In the genomic region with DNA sequence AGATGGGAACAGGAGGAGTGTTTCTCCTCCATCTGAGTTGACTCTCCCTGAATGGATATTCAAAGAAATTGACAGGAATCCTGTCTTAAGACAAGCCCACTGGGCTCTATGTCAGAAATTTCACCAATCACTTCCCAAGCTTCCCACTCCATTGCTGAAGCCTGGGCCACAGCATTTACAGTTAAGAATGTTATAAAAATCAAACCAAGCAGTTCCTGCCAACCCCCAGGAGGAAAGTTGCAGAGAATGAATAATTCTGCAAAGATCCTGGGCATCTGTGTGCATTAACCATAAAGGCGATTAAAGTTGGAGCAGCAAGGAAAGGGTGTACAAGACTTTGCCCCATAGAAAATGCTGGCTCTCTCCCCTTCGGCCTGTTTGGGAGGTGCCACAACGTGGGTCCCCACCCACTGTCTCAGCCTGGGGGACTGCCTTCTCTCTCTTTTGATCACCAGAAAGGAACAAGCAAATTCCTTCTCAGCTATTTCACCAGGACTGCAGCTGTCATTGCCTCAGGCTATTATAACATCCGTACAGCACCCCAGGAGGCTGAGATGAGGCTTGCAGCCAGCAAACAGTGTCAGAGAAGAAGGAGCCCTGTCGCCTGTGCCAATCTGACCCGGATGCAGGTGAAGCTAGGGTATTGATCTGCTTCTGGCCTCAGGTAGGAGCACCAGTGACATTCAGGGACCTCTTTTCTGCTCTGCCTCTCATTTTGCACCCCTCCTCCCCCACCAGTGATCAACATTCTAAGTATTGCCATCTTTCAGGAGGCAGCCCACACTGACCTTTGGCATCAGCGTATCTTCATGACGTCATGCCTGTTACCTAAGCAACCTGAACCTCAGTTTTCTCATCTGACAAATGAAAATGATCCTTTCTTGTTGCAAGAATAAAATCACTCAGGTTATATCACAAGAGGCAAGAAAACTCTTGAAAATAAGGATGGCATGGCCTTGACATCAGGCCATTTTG, we compare ENCODE assay signal across 8 cellular contexts.
A peak's percentile ranks its signal among the peaks of the same experiment; 100 is the strongest.
DNase-seq lines count a peak whose midpoint lies in the region; ATAC-seq and TF ChIP-seq lines count a peak whose summit lies in the region.

No MANE protein-coding gene starts in this region.

- peak; percentile 33 for DNase-seq in DMS53 treated with DMSO at 0.1 percent for 48 hours (lab: John Stamatoyannopoulos, UW; ENCODE audit: unreplicated experiment)
- DNase-seq in NCI-H2029 treated with DMSO at 0.1 percent for 48 hours (lab: John Stamatoyannopoulos, UW), result peak; percentile 21
- peak; percentile 28 to 81 for DNase-seq in T47D (ENCODE audit: low read depth in 1 of 2, low spot score in 1 of 2)
- DNase-seq in activated T-cell treated with anti-CD3 and anti-CD28 coated beads, Interleukin-2, amount 50 U/mL, for 4 hours, result no peak
- no peak for DNase-seq in activated CD4-positive, alpha-beta T cell treated with anti-CD3 and anti-CD28 coated beads for 48 hours
- no peak for DNase-seq in NCI-H1048 (lab: John Stamatoyannopoulos, UW)

- in situ Hi-C loops in T47D (cut with HindIII; ENCODE audit: low pct_unique_long_range_greater_than_20kb, low sequenced_read_pairs), result no loop called here

- peaks cover 15% of the 10 kb centered on the region for H3K9me3 Mint-ChIP-seq in nephron
- H3K9me3 Mint-ChIP-seq in activated T-cell treated with anti-CD3 and anti-CD28 coated beads, Interleukin-2, amount 50 U/mL, for 4 hours, result no peaks in the 10 kb centered on the region

- peak in 2 of 3 experiments; percentile 17 to 32 for TF ChIP-seq CTCF in nephron (IDR thresholded peaks at IDR 0.05; ENCODE audit: unreplicated experiment in 3 of 3)

- peak overlapping the region in 2 of 3 experiments; percentile 52 to 69 for H3K27ac Mint-ChIP-seq in nephron

- H3K27me3 Mint-ChIP-seq in nephron (ENCODE audit: low read depth), result peaks cover 9% of the 10 kb centered on the region
- peaks cover 16% of the 10 kb centered on the region for H3K27me3 Mint-ChIP-seq in activated T-cell treated with anti-CD3 and anti-CD28 coated beads, Interleukin-2, amount 50 U/mL, for 4 hours (ENCODE audit: low read depth)

- no peak overlapping the region for H3K4me3 Mint-ChIP-seq in nephron
- H3K4me3 Mint-ChIP-seq in activated T-cell treated with anti-CD3 and anti-CD28 coated beads, Interleukin-2, amount 50 U/mL, for 4 hours, result no peak overlapping the region

- H3K4me1 Mint-ChIP-seq in nephron, result peaks cover 25% of the 10 kb centered on the region
- no peaks in the 10 kb centered on the region for H3K4me1 Mint-ChIP-seq in activated T-cell treated with anti-CD3 and anti-CD28 coated beads, Interleukin-2, amount 50 U/mL, for 4 hours (ENCODE audit: low read depth)

- no peaks in the 10 kb centered on the region for H3K36me3 Mint-ChIP-seq in nephron (ENCODE audit: low read depth)
- no peaks in the 10 kb centered on the region for H3K36me3 Mint-ChIP-seq in activated T-cell treated with anti-CD3 and anti-CD28 coated beads, Interleukin-2, amount 50 U/mL, for 4 hours (ENCODE audit: insufficient read depth)

- no peak for ATAC-seq in activated T-cell treated with anti-CD3 and anti-CD28 coated beads, Interleukin-2, amount 50 U/mL, for 4 hours
- ATAC-seq in GM21423 (IDR thresholded peaks at IDR 0.05; ENCODE audit: unreplicated experiment), result no peak

Comparison
In these comparisons a context has a peak if more than half of its experiments do, and no peak if none do; other contexts are left out.
1. DNase-seq: peak in DMS53 treated with DMSO at 0.1 percent for 48 hours (single experiment), NCI-H2029 treated with DMSO at 0.1 percent for 48 hours (single experiment) and T47D (2 of 2); none in activated T-cell treated with anti-CD3 and anti-CD28 coated beads, Interleukin-2, amount 50 U/mL, for 4 hours (single experiment), activated CD4-positive, alpha-beta T cell treated with anti-CD3 and anti-CD28 coated beads for 48 hours (single experiment) and NCI-H1048 (single experiment).